In genomic region chr13:46386426-46386995, GRCh38 we compare ENCODE assay signal across 8 cellular contexts. TPM values are rescaled to one million over a fixed set of nuclear protein-coding genes. Genes with fewer than 3 reads are reported as not detected.
DNase-seq lines count a peak whose midpoint lies in the region; ATAC-seq and TF ChIP-seq lines count a peak whose summit lies in the region.

No MANE protein-coding gene starts in this region.

- WGBS in esophagus muscularis mucosa, result 13% methylated on average over 18 of the region's 34 CpGs
- no CpG with 5 or more reads among the region's 34 CpGs for WGBS in neuronal stem cell (ENCODE audit: extremely low coverage in 2 of 2, insufficient read length in 2 of 2, insufficient replicate concordance in 1 of 2), 2 donors

- no peaks in the 10 kb centered on the region for H4K20me1 ChIP-seq in OCI-LY3 (ENCODE audit: insufficient read depth, low read length)

- H3K4me2 ChIP-seq in OCI-LY3 (ENCODE audit: low read length) (peak overlapping the region; percentile 95), neuronal stem cell (ENCODE audit: insufficient read depth, low read length, poor library complexity, severe bottlenecking) (peak overlapping the region; percentile 93)

- TF ChIP-seq CTCF in OCI-LY3 (IDR thresholded peaks at IDR 0.05; ENCODE audit: low read depth, low read length), result no peak
- TF ChIP-seq CTCF in esophagus muscularis mucosa (IDR thresholded peaks at IDR 0.05), result no peak

- TF ChIP-seq EP300 in esophagus muscularis mucosa (IDR thresholded peaks at IDR 0.05), result no peak

- no peak overlapping the region for H4K8ac ChIP-seq in neuronal stem cell (ENCODE audit: low read depth, low read length)

- H3K4me1 ChIP-seq in OCI-LY3 (ENCODE audit: low read length), result peaks cover 47% of the 10 kb centered on the region
- H3K4me1 ChIP-seq in esophagus muscularis mucosa, result peaks cover 5 to 29% (median 21%) of the 10 kb centered on the region in 4 donors
- peaks cover 10 to 11% of the 10 kb centered on the region in 2 donors for H3K4me1 ChIP-seq in neuronal stem cell (ENCODE audit: control insufficient read depth in 2 of 2, insufficient read depth in 1 of 2, low read depth in 1 of 2, low read length in 2 of 2)

- H3K27ac ChIP-seq in OCI-LY3 (ENCODE audit: low read length) (peak overlapping the region; percentile 93), esophagus muscularis mucosa (replicated peaks in 1 of 4) (peak overlapping the region in 2 of 4 donors; percentile 27 to 36), neuronal stem cell (replicated peaks; ENCODE audit: low read length) (no peak overlapping the region)

- H3K79me2 ChIP-seq in OCI-LY3 (ENCODE audit: low read length), result peaks cover 92% of the 10 kb centered on the region

- H2BK120ac ChIP-seq in neuronal stem cell (ENCODE audit: low read depth, low read length), result no peak overlapping the region

- ATAC-seq in GM21825 (IDR thresholded peaks at IDR 0.05; ENCODE audit: unreplicated experiment) (no peak), HG03439 (IDR thresholded peaks at IDR 0.05; ENCODE audit: unreplicated experiment) (no peak)

- no peak overlapping the region for H2BK12ac ChIP-seq in neuronal stem cell (ENCODE audit: low read length)

- H2BK15ac ChIP-seq in neuronal stem cell (ENCODE audit: low read length), result no peak overlapping the region

- H3K27me3 ChIP-seq in OCI-LY3 (ENCODE audit: low read depth, low read length) (no peaks in the 10 kb centered on the region), esophagus muscularis mucosa (peaks cover 0 to 39% (median 8%) of the 10 kb centered on the region in 4 donors), neuronal stem cell (ENCODE audit: control insufficient read depth in 3 of 3, insufficient read depth in 3 of 3, low read depth in 1 of 3, low read length in 3 of 3) (peaks cover 2 to 63% (median 42%) of the 10 kb centered on the region in 3 experiments)

- H4K91ac ChIP-seq in neuronal stem cell (ENCODE audit: low read depth, low read length, poor library complexity), result no peak overlapping the region

- no peaks in the 10 kb centered on the region for H3K79me1 ChIP-seq in neuronal stem cell (ENCODE audit: low read depth, low read length)

- H3K9me3 ChIP-seq in OCI-LY3 (ENCODE audit: insufficient read depth, low read length) (no peaks in the 10 kb centered on the region), esophagus muscularis mucosa (no peaks in the 10 kb centered on the region), neuronal stem cell (replicated peaks in 1 of 2; ENCODE audit: control insufficient read depth in 2 of 2, insufficient read depth in 1 of 2, low read depth in 1 of 2, low read length in 2 of 2) (no peaks in the 10 kb centered on the region)

- no peak overlapping the region for H2AFZ ChIP-seq in OCI-LY3 (ENCODE audit: low read depth, low read length)
- H2AFZ ChIP-seq in neuronal stem cell (ENCODE audit: low read length), result peak overlapping the region; percentile 94

- intact Hi-C loops in esophagus muscularis mucosa (cut with DNase I), result no loop called here

- H3K23ac ChIP-seq in neuronal stem cell (ENCODE audit: low read depth, low read length, poor library complexity), result no peak overlapping the region

- no peak overlapping the region for H2BK5ac ChIP-seq in neuronal stem cell (ENCODE audit: low read length)

- H3K4me3 ChIP-seq in OCI-LY3 (ENCODE audit: low read length), result peak overlapping the region; percentile 82
- peak overlapping the region; percentile 49 to 61 (median 54) for H3K4me3 ChIP-seq in esophagus muscularis mucosa
- peak overlapping the region; percentile 43 to 81 for H3K4me3 ChIP-seq in neuronal stem cell (ENCODE audit: low read length in 2 of 2)

- H2AK5ac ChIP-seq in neuronal stem cell (ENCODE audit: low read depth, low read length), result no peak overlapping the region

- DNase-seq in COLO668 (lab: John Stamatoyannopoulos, UW; ENCODE audit: unreplicated experiment) (peak; percentile 37), esophagus muscularis mucosa (ENCODE audit: extremely low spot score) (no peak), neuronal stem cell (ENCODE audit: low spot score) (no peak), OCI-M2 (lab: John Stamatoyannopoulos, UW; ENCODE audit: unreplicated experiment) (no peak), GOT3 (lab: John Stamatoyannopoulos, UW) (no peak)

- peak overlapping the region; percentile 34 for H3K18ac ChIP-seq in neuronal stem cell (ENCODE audit: low read length)

- peak overlapping the region; percentile 96 for H3K9ac ChIP-seq in OCI-LY3 (ENCODE audit: low read length)
- peak overlapping the region; percentile 22 for H3K9ac ChIP-seq in neuronal stem cell (ENCODE audit: low read depth, low read length, poor library complexity)

- H3K14ac ChIP-seq in neuronal stem cell (ENCODE audit: low read length), result no peak overlapping the region

- H3K4ac ChIP-seq in neuronal stem cell (ENCODE audit: low read length), result no peak overlapping the region

- H3K36me3 ChIP-seq in OCI-LY3 (replicated peaks; ENCODE audit: low read depth, low read length) (peaks cover 27% of the 10 kb centered on the region), esophagus muscularis mucosa (no peaks in the 10 kb centered on the region), neuronal stem cell (replicated peaks in 1 of 2; ENCODE audit: control insufficient read depth in 2 of 2, insufficient read depth in 2 of 2, low read length in 2 of 2) (no peaks in the 10 kb centered on the region)

- TF ChIP-seq POLR2A in esophagus muscularis mucosa (IDR thresholded peaks at IDR 0.05; ENCODE audit: low read depth), result no peak

RNA-seq across cellular contexts. Expression of gene RUBCNL, which starts 0.5 kb away (rescaled TPM):
- 1 to 10 TPM in 3 of 4 donors, under 1 TPM in 1; 0.86 to 3.6 (median 1.4) TPM for total RNA-seq in esophagus muscularis mucosa
- polyA plus RNA-seq in neuronal stem cell (2013, experiment 1 of 2), result 0.66 TPM
- polyA plus RNA-seq in neuronal stem cell (2013, experiment 2 of 2), result 0.82 TPM
